In the genomic region with DNA sequence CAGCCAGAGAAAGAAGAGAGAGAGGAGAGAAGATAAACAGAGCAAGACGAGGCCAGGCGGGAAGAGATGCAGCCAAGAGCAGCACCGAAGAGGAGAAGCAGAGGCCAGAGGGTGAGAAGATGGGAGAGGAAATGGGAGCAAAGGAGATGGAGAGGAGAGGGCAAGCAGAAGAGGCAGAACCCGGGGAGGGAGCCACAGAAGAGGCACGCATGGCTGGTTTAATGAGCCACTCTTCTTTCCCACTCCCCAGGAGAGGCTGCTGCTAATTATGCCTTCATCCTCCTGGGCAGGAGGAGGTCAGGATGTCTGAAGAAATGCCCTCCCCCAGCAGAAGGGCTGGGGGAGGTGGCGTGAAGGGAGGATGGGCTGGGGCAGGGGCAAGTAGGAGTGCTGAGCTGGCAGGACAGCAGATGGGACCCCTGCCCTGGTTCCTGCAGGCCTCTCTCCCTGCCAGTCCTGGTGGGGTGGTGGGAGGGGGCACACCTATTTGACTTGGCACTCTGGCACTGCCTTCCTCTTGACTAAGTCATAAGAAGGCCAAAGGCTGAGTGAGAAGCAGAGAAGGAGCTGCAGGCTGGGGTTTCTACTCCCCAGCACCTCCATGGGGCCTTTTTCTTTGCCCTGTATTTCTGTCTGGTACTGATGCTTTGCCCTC, we compare ENCODE assay signal across 17 cellular contexts. TPM values are rescaled to one million over a fixed set of nuclear protein-coding genes. Genes with fewer than 3 reads are reported as not detected.
DNase-seq lines count a peak whose midpoint lies in the region; ATAC-seq and TF ChIP-seq lines count a peak whose summit lies in the region.
"Had no signal": no experiment of that assay in that cellular context is flagged by ENCODE, and none has a peak within 500 bp of the region (broad histone marks: within the 10 kb centered on the region; RNA-seq: fewer than 3 reads in every experiment).

No MANE protein-coding gene starts in this region.

- peak overlapping the region; percentile 31 for H3K27ac Mint-ChIP-seq in Calu3 (ENCODE audit: unreplicated experiment)
- no peak overlapping the region for H3K27ac Mint-ChIP-seq in CD4-positive, alpha-beta T cell
- H3K27ac Mint-ChIP-seq: activated T-cell treated with anti-CD3 and anti-CD28 coated beads, Interleukin-2, amount 50 U/mL, for 24 hours had no signal

- in situ Hi-C loops in gastrocnemius medialis (cut with MboI; ENCODE audit: low sequenced_read_pairs in 4 of 4), result no loop called here

- H3K36me3 Mint-ChIP-seq in Calu3 (ENCODE audit: insufficient read depth, unreplicated experiment), result no peaks in the 10 kb centered on the region
- no peaks in the 10 kb centered on the region for H3K36me3 Mint-ChIP-seq in CD4-positive, alpha-beta T cell (ENCODE audit: low read depth)

- TF ChIP-seq CTCF in Calu3 (IDR thresholded peaks at IDR 0.05; ENCODE audit: unreplicated experiment), result no peak
- no peak for TF ChIP-seq CTCF in RWPE2 (IDR thresholded peaks at IDR 0.05; ENCODE audit: poor library complexity, severe bottlenecking)
- no peak for TF ChIP-seq CTCF in right atrium auricular region (IDR thresholded peaks at IDR 0.05)
- no peak for TF ChIP-seq CTCF in gastrocnemius medialis (IDR thresholded peaks at IDR 0.05 in 4 of 5, conservative IDR thresholded peaks at IDR 0.05 in 1 of 5)
- no peak for TF ChIP-seq CTCF in CD4-positive, alpha-beta T cell (IDR thresholded peaks at IDR 0.05)

- ATAC-seq in RWPE2 (ENCODE audit: low read depth), result no peak
- ATAC-seq in gastrocnemius medialis, result no peak
- ATAC-seq in CD4-positive, alpha-beta T cell (ENCODE audit: poor library complexity), result no peak
- ATAC-seq: HepG2, left lobe of liver had no signal

- H3K4me1 ChIP-seq in RWPE2 (ENCODE audit: insufficient read depth, poor library complexity, severe bottlenecking) (peaks cover 43% of the 10 kb centered on the region), right atrium auricular region (peaks cover 0 to 52% of the 10 kb centered on the region in 2 donors), gastrocnemius medialis (peaks cover 10 to 15% of the 10 kb centered on the region in 2 donors)
- H3K4me1 ChIP-seq: pancreas had no signal

- H3K9me3 Mint-ChIP-seq in Calu3 (ENCODE audit: low read depth, unreplicated experiment), result no peaks in the 10 kb centered on the region
- no peaks in the 10 kb centered on the region for H3K9me3 Mint-ChIP-seq in CD4-positive, alpha-beta T cell
- H3K9me3 Mint-ChIP-seq: activated T-cell treated with anti-CD3 and anti-CD28 coated beads, Interleukin-2, amount 50 U/mL, for 24 hours had no signal

- peaks cover 34% of the 10 kb centered on the region for H3K4me1 Mint-ChIP-seq in Calu3 (ENCODE audit: low read depth, unreplicated experiment)
- H3K4me1 Mint-ChIP-seq in CD4-positive, alpha-beta T cell (ENCODE audit: low read depth), result no peaks in the 10 kb centered on the region

- H3K36me3 ChIP-seq in RWPE2 (ENCODE audit: low read depth) (peaks cover 29% of the 10 kb centered on the region), right atrium auricular region (no peaks in the 10 kb centered on the region), gastrocnemius medialis (no peaks in the 10 kb centered on the region)
- H3K36me3 ChIP-seq: pancreas had no signal

- no peak for TF ChIP-seq POLR2A in gastrocnemius medialis (IDR thresholded peaks at IDR 0.05)

- H3K27ac ChIP-seq in RWPE2 (ENCODE audit: poor library complexity, severe bottlenecking), result peak overlapping the region; percentile 74
- peak overlapping the region; percentile 45 to 67 for H3K27ac ChIP-seq in right atrium auricular region
- peak overlapping the region in 3 of 4 donors; percentile 51 to 68 (median 54) for H3K27ac ChIP-seq in gastrocnemius medialis
- H3K27ac ChIP-seq in CD4-positive, alpha-beta T cell (ENCODE audit: low read depth, low read length), result no peak overlapping the region
- H3K27ac ChIP-seq: pancreas, SK-N-MC had no signal

- no TSS peak for BruUV-seq in Calu3 (replicated peaks; lab: Mats Ljungman, UMichigan)

- H3K4me3 Mint-ChIP-seq in Calu3 (ENCODE audit: low read depth, unreplicated experiment), result no peak overlapping the region
- no peak overlapping the region for H3K4me3 Mint-ChIP-seq in CD4-positive, alpha-beta T cell
- H3K4me3 Mint-ChIP-seq: activated T-cell treated with anti-CD3 and anti-CD28 coated beads, Interleukin-2, amount 50 U/mL, for 24 hours had no signal

- H3K9me3 ChIP-seq in RWPE2 (ENCODE audit: severe bottlenecking), result no peaks in the 10 kb centered on the region
- no peaks in the 10 kb centered on the region for H3K9me3 ChIP-seq in right atrium auricular region
- H3K9me3 ChIP-seq in gastrocnemius medialis, result no peaks in the 10 kb centered on the region
- H3K9me3 ChIP-seq in CD4-positive, alpha-beta T cell (ENCODE audit: control insufficient read depth, low read length), result no peaks in the 10 kb centered on the region
- H3K9me3 ChIP-seq: pancreas had no signal

- H3K4me3 ChIP-seq in RWPE2 (ENCODE audit: severe bottlenecking) (no peak overlapping the region), right atrium auricular region (no peak overlapping the region), gastrocnemius medialis (no peak overlapping the region)
- H3K4me3 ChIP-seq: pancreas, SK-N-MC had no signal

- CTCF ChIA-PET in Calu3 (lab: Charles Lee), result interaction anchor here (0.7 kb wide), 1 partner anchor 48 kb away, joined by 4 read pairs; no protein-coding TSS in a partner anchor
- CTCF ChIA-PET in CD4-positive, alpha-beta T cell (lab: Charles Lee), result no interaction called here

- no peak for DNase-seq in Calu3
- DNase-seq in RWPE2 (ENCODE audit: low spot score), result no peak
- no peak for DNase-seq in right atrium auricular region (ENCODE audit: low spot score)
- DNase-seq in gastrocnemius medialis, result no peak
- DNase-seq in NCI-H510A treated with DMSO at 0.1 percent for 48 hours (lab: John Stamatoyannopoulos, UW), result no peak
- DNase-seq in CD4-positive, alpha-beta T cell, result no peak
- no peak for DNase-seq in AG08396 (ENCODE audit: low spot score)
- no peak for DNase-seq in germinal center (ENCODE audit: low spot score)
- DNase-seq: activated CD4-positive, alpha-beta T cell treated with anti-CD3 and anti-CD28 coated beads for 1 hour; activated T-cell treated with anti-CD3 and anti-CD28 coated beads, Interleukin-2, amount 50 U/mL, for 24 hours; effector CD4-positive, alpha-beta T cell; NCI-H1436 treated with DMSO at 0.1 percent for 48 hours; pancreas; stimulated activated CD4-positive, alpha-beta T cell treated with anti-CD3 and anti-CD28 coated beads, Interleukin-1b, Interleukin-23, amount 100 ng/mL, for 48 hours had no signal

- intact Hi-C loops in Calu3 (cut with micrococcal nuclease; ENCODE audit: unreplicated experiment), result no loop called here
- intact Hi-C loops in gastrocnemius medialis (cut with DNase I; ENCODE audit: low total_unique reads), result no loop called here
- intact Hi-C loops in CD4-positive, alpha-beta T cell (cut with DNase I, micrococcal nuclease), result no loop called here

- POLR2A ChIA-PET in CD4-positive, alpha-beta T cell (lab: Charles Lee), result no interaction called here

- H3K27me3 ChIP-seq in RWPE2 (ENCODE audit: insufficient read depth, poor library complexity, severe bottlenecking), result no peaks in the 10 kb centered on the region
- no peaks in the 10 kb centered on the region for H3K27me3 ChIP-seq in right atrium auricular region
- no peaks in the 10 kb centered on the region for H3K27me3 ChIP-seq in gastrocnemius medialis
- H3K27me3 ChIP-seq in CD4-positive, alpha-beta T cell (ENCODE audit: control insufficient read depth, insufficient read depth, low read length), result no peaks in the 10 kb centered on the region
- H3K27me3 ChIP-seq: pancreas had no signal

- H3K27me3 Mint-ChIP-seq in Calu3 (ENCODE audit: unreplicated experiment), result no peaks in the 10 kb centered on the region
- H3K27me3 Mint-ChIP-seq in CD4-positive, alpha-beta T cell, result peaks cover 7% of the 10 kb centered on the region

RNA-seq across cellular contexts. Expression of a gene that starts 32.3 kb away (rescaled TPM):
- 19.0 and 31.4 TPM in 2 replicates for total RNA-seq in Calu3 (2022)
- 10 to 100 TPM; 12.3 to 21.9 TPM for total RNA-seq in right atrium auricular region
- 10 to 100 TPM in 1 of 4 donors, 1 to 10 TPM in 3; 2.8 to 15.1 (median 6.6) TPM for total RNA-seq in gastrocnemius medialis
- not detected for total RNA-seq in CD4-positive, alpha-beta T cell
